Comparison of ENCODE assay signal across 31 cellular contexts in genomic region chr15:65099336-65099735, GRCh38. TPM values are rescaled to one million over a fixed set of nuclear protein-coding genes. Genes with fewer than 3 reads are reported as not detected.
"Had no signal": no experiment of that assay in that cellular context is flagged by ENCODE, and none has a peak within 500 bp of the region (broad histone marks: within the 10 kb centered on the region; RNA-seq: fewer than 3 reads in every experiment).

No MANE protein-coding gene starts in this region.

- H3K27me3 ChIP-seq: heart left ventricle, ovary, right atrium auricular region, sigmoid colon, spleen, tibial nerve had no signal

- H3K27ac Mint-ChIP-seq: immature natural killer cell; mesothelial cell of epicardium; natural killer cell treated with Interleukin-12 subunit alpha and Interleukin-12 subunit beta and Interleukin-15 and Interleukin-18, amount 100 ng/mL, for 72 hours; progenitor cell of endocrine pancreas; stimulated activated effector memory CD8-positive, alpha-beta T cell treated with anti-CD3 and anti-CD28 coated beads, Interleukin-12 subunit alpha, Interleukin-12 subunit beta, amount 100 ng/mL, for 72 hours; stimulated activated naive CD8-positive, alpha-beta T cell treated with anti-CD3 and anti-CD28 coated beads, Interleukin-15, Interleukin-2, amounts not matched to agents 100 ng/mL and 50 ng/mL, for 24 hours; type B pancreatic cell had no signal

- H3K27me3 Mint-ChIP-seq: naive B cell; natural killer cell treated with Interleukin-12 subunit alpha and Interleukin-12 subunit beta and Interleukin-15 and Interleukin-18, amount 100 ng/mL, for 72 hours; stimulated activated naive CD8-positive, alpha-beta T cell treated with anti-CD3 and anti-CD28 coated beads, Interleukin-15, Interleukin-2, amounts not matched to agents 100 ng/mL and 50 ng/mL, for 24 hours had no signal

- H3K4me3 ChIP-seq: heart left ventricle, lower lobe of right lung, ovary, right atrium auricular region, sigmoid colon, spleen, tibial nerve had no signal

- H3K9me3 ChIP-seq: heart left ventricle, lower lobe of right lung, ovary, right atrium auricular region, sigmoid colon, spleen, tibial nerve had no signal

- H3K36me3 ChIP-seq: ovary had no signal

- H3K9me3 Mint-ChIP-seq: immature natural killer cell; mesothelial cell of epicardium; naive B cell; natural killer cell treated with Interleukin-12 subunit alpha and Interleukin-12 subunit beta and Interleukin-15 and Interleukin-18, amount 100 ng/mL, for 72 hours; stimulated activated effector memory CD8-positive, alpha-beta T cell treated with anti-CD3 and anti-CD28 coated beads, Interleukin-12 subunit alpha, Interleukin-12 subunit beta, amount 100 ng/mL, for 72 hours; stimulated activated naive CD8-positive, alpha-beta T cell treated with anti-CD3 and anti-CD28 coated beads, Interleukin-15, Interleukin-2, amounts not matched to agents 100 ng/mL and 50 ng/mL, for 24 hours; type B pancreatic cell had no signal

- H3K4me1 ChIP-seq: lower lobe of right lung had no signal

- H3K4me3 Mint-ChIP-seq: immature natural killer cell; mesothelial cell of epicardium; naive B cell; natural killer cell treated with Interleukin-12 subunit alpha and Interleukin-12 subunit beta and Interleukin-15 and Interleukin-18, amount 100 ng/mL, for 72 hours; stimulated activated effector memory CD8-positive, alpha-beta T cell treated with anti-CD3 and anti-CD28 coated beads, Interleukin-12 subunit alpha, Interleukin-12 subunit beta, amount 100 ng/mL, for 72 hours; stimulated activated naive CD8-positive, alpha-beta T cell treated with anti-CD3 and anti-CD28 coated beads, Interleukin-15, Interleukin-2, amounts not matched to agents 100 ng/mL and 50 ng/mL, for 24 hours; type B pancreatic cell had no signal

- H3K27ac ChIP-seq: heart left ventricle, lower lobe of right lung, ovary, right atrium auricular region, sigmoid colon, spleen, tibial nerve had no signal

- ATAC-seq: heart left ventricle; lower lobe of right lung; natural killer cell treated with Interleukin-12 subunit alpha and Interleukin-12 subunit beta and Interleukin-15 and Interleukin-18, amount 100 ng/mL, for 72 hours; stimulated activated effector memory CD8-positive, alpha-beta T cell treated with anti-CD3 and anti-CD28 coated beads, Interleukin-12 subunit alpha, Interleukin-12 subunit beta, amount 100 ng/mL, for 72 hours had no signal

- DNase-seq: heart left ventricle; hypothalamus; immature natural killer cell; kidney; lower lobe of right lung; mammary epithelial cell; mesenchymal stem cell; naive B cell; ovary; sigmoid colon; small intestine; spleen; stimulated activated CD4-positive, alpha-beta T cell treated with anti-CD3 and anti-CD28 coated beads, Interleukin-4, amount 100 ng/mL, for 24 hours; stimulated activated naive CD4-positive, alpha-beta T cell had no signal

RNA-seq across cellular contexts. Expression of gene KBTBD13, which starts 22.8 kb away (rescaled TPM):
- total RNA-seq: liver; lower lobe of right lung; mammary epithelial cell; mesothelial cell of epicardium; natural killer cell treated with Interleukin-12 subunit alpha and Interleukin-12 subunit beta and Interleukin-15 and Interleukin-18, amount 100 ng/mL, for 72 hours; omental fat pad; progenitor cell of endocrine pancreas; pulmonary artery endothelial cell; renal cortical epithelial cell; sigmoid colon; spleen; subcutaneous adipose tissue; temporal lobe; tibial nerve had no signal
- polyA plus RNA-seq: immature natural killer cell, liver, mammary epithelial cell, neural cell, spleen had no signal

RNA-seq across cellular contexts. Expression of gene RASL12, which starts 31.5 kb away (rescaled TPM):
- total RNA-seq: mammary epithelial cell; mononuclear cell; natural killer cell treated with Interleukin-12 subunit alpha and Interleukin-12 subunit beta and Interleukin-15 and Interleukin-18, amount 100 ng/mL, for 72 hours; pulmonary artery endothelial cell; renal cortical epithelial cell had no signal
- polyA plus RNA-seq: immature natural killer cell, neural cell had no signal

RNA-seq across cellular contexts. Expression of gene SLC51B, which starts 54.1 kb away (rescaled TPM):
- total RNA-seq: heart left ventricle; mammary epithelial cell; mesothelial cell of epicardium; natural killer cell treated with Interleukin-12 subunit alpha and Interleukin-12 subunit beta and Interleukin-15 and Interleukin-18, amount 100 ng/mL, for 72 hours; omental fat pad; progenitor cell of endocrine pancreas; pulmonary artery endothelial cell; right atrium auricular region; sigmoid colon; spleen; subcutaneous adipose tissue; temporal lobe; urinary bladder had no signal
- polyA plus RNA-seq: immature natural killer cell, mammary epithelial cell, neural cell had no signal
